In the genomic region with DNA sequence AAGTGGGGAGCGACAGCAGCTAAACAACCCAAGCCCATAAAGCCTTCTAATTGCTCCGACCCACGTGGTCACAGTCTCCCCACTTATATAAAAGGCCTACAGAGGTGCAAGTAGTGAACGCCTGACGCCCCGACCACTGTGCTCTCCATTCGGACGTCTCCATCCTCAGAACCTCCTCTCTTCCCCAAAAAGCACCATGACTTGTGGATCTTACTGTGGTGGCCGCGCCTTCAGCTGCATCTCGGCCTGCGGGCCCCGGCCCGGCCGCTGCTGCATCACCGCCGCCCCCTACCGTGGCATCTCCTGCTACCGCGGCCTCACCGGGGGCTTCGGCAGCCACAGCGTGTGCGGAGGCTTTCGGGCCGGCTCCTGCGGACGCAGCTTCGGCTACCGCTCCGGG, we compare ENCODE assay signal across 15 cellular contexts. TPM values are rescaled to one million over a fixed set of nuclear protein-coding genes. Genes with fewer than 3 reads are reported as not detected.
"Had no signal": no experiment of that assay in that cellular context is flagged by ENCODE, and none has a peak within 500 bp of the region (broad histone marks: within the 10 kb centered on the region; RNA-seq: fewer than 3 reads in every experiment).

No MANE protein-coding gene starts in this region.

RNA-seq across cellular contexts. Expression of a gene that starts 10.4 kb away (rescaled TPM):
- total RNA-seq: activated B cell treated with CpG ODN at 0.5 μM for 24 hours; activated CD4-positive, alpha-beta memory T cell treated with anti-CD3 and anti-CD28 coated beads for 36 hours; activated CD4-positive, alpha-beta T cell treated with anti-CD3 and anti-CD28 coated beads, Interleukin-2, amount 10 ng/mL, durations not matched to agents 24 days and 14 days; activated CD8-positive, alpha-beta memory T cell treated with anti-CD3 and anti-CD28 coated beads for 36 hours; activated CD8-positive, alpha-beta T cell treated with anti-CD3 and anti-CD28 coated beads for 36 hours; activated naive CD4-positive, alpha-beta T cell treated with anti-CD3 and anti-CD28 coated beads for 36 hours; activated naive CD8-positive, alpha-beta T cell treated with anti-CD3 and anti-CD28 coated beads, Interleukin-2, amount 10 ng/mL, durations not matched to agents 7 days and 5 days; activated T-cell treated with anti-CD3 and anti-CD28 coated beads, Interleukin-2, amount 50 U/mL, for 72 hours; activated T-helper 1 cell treated with anti-CD3 and anti-CD28 coated beads, Interleukin-12 subunit alpha, Interleukin-12 subunit beta, Interleukin-2, Interleukin-4 antibody, amounts not matched to agents 30 ng/mL and 10 ng/mL and 1 ng/mL, durations not matched to agents 14 hours and 24 hours and 36 hours; activated T-helper 17 cell treated with anti-CD3 and anti-CD28 coated beads, Interleukin-2, amount 50 U/mL, for 72 hours; ascending aorta; cardiac muscle cell had no signal
- polyA plus RNA-seq: cardiac muscle cell had no signal

RNA-seq across cellular contexts. Expression of a gene that starts 19.5 kb away (rescaled TPM):
- total RNA-seq: activated B cell treated with CpG ODN at 0.5 μM for 24 hours; activated CD4-positive, alpha-beta memory T cell treated with anti-CD3 and anti-CD28 coated beads for 36 hours; activated CD4-positive, alpha-beta T cell treated with anti-CD3 and anti-CD28 coated beads, Interleukin-2, amount 10 ng/mL, durations not matched to agents 24 days and 14 days; activated CD8-positive, alpha-beta memory T cell treated with anti-CD3 and anti-CD28 coated beads for 36 hours; activated CD8-positive, alpha-beta T cell treated with anti-CD3 and anti-CD28 coated beads for 36 hours; activated naive CD4-positive, alpha-beta T cell treated with anti-CD3 and anti-CD28 coated beads for 36 hours; activated naive CD8-positive, alpha-beta T cell treated with anti-CD3 and anti-CD28 coated beads, Interleukin-2, amount 10 ng/mL, durations not matched to agents 7 days and 5 days; activated T-cell treated with anti-CD3 and anti-CD28 coated beads, Interleukin-2, amount 50 U/mL, for 4 hours; activated T-cell treated with anti-CD3 and anti-CD28 coated beads, Interleukin-2, amount 50 U/mL, for 72 hours; activated T-helper 1 cell treated with anti-CD3 and anti-CD28 coated beads, Interleukin-12 subunit alpha, Interleukin-12 subunit beta, Interleukin-2, Interleukin-4 antibody, amounts not matched to agents 30 ng/mL and 10 ng/mL and 1 ng/mL, durations not matched to agents 14 hours and 24 hours and 36 hours; activated T-helper 17 cell treated with anti-CD3 and anti-CD28 coated beads, Interleukin-2, amount 50 U/mL, for 72 hours; ascending aorta; bronchial epithelial cell; cardiac muscle cell had no signal
- polyA plus RNA-seq: adipose tissue, cardiac muscle cell had no signal

RNA-seq across cellular contexts. Expression of a gene that starts 27.3 kb away (rescaled TPM):
- total RNA-seq: activated B cell treated with CpG ODN at 0.5 μM for 24 hours; activated CD8-positive, alpha-beta memory T cell treated with anti-CD3 and anti-CD28 coated beads for 36 hours; activated CD8-positive, alpha-beta T cell treated with anti-CD3 and anti-CD28 coated beads for 36 hours; activated T-cell treated with anti-CD3 and anti-CD28 coated beads, Interleukin-2, amount 50 U/mL, for 4 hours; cardiac muscle cell had no signal
